In genomic region chr6:73854998-73855718, GRCh38 we compare ENCODE assay signal across 8 cellular contexts.
DNase-seq lines count a peak whose midpoint lies in the region; ATAC-seq and TF ChIP-seq lines count a peak whose summit lies in the region.

No MANE protein-coding gene starts in this region.

- H3K27me3 ChIP-seq in skeletal muscle satellite cell (ENCODE audit: control insufficient read depth, insufficient read depth, low read length): no peaks in the 10 kb centered on the region

- peak overlapping the region; percentile 64 for H3K4me2 ChIP-seq in skeletal muscle satellite cell (ENCODE audit: low read length)

- DNase-seq in activated CD4-positive, alpha-beta T cell treated with anti-CD3 and anti-CD28 coated beads for 4 hours: peak; percentile 4 to 37
- DNase-seq in activated CD4-positive, alpha-beta T cell treated with anti-CD3 and anti-CD28 coated beads, Interleukin-2, amount 50 U/mL, for 4 hours: no peak
- DNase-seq in HFF-Myc (ENCODE audit: extremely low read depth, low read depth): peak; percentile 53
- DNase-seq in NCI-H2029 treated with DMSO at 0.1 percent for 48 hours (lab: John Stamatoyannopoulos, UW): peak; percentile 66
- DNase-seq in glomerular visceral epithelial cell (ENCODE audit: extremely low spot score): peak; percentile 55

- H3K27ac ChIP-seq in VCaP: no peak overlapping the region

- no peak for ATAC-seq in GM19467 (IDR thresholded peaks at IDR 0.05; ENCODE audit: unreplicated experiment)

- H3K9ac ChIP-seq in skeletal muscle satellite cell (ENCODE audit: low read depth, low read length): no peak overlapping the region

- H3K9me3 ChIP-seq in skeletal muscle satellite cell (replicated peaks; ENCODE audit: low read length): no peaks in the 10 kb centered on the region

- H3K4me1 ChIP-seq in skeletal muscle satellite cell (ENCODE audit: control insufficient read depth, insufficient read depth, low read length): peaks cover 3% of the 10 kb centered on the region

- H3K4me3 ChIP-seq in HFF-Myc (replicated peaks; ENCODE audit: low read depth, low read length) (no peak overlapping the region), skeletal muscle satellite cell (ENCODE audit: low read length) (no peak overlapping the region)

- no peaks in the 10 kb centered on the region for H3K36me3 ChIP-seq in skeletal muscle satellite cell (ENCODE audit: insufficient read depth, low read length)

- TF ChIP-seq CTCF in HFF-Myc (IDR thresholded peaks at IDR 0.05; ENCODE audit: low read depth, low read length, missing control alignments) (peak; percentile 59), VCaP (conservative IDR thresholded peaks at IDR 0.05) (peak; percentile 88)

Comparison
In these comparisons a context has a peak if more than half of its experiments do, and no peak if none do; other contexts are left out.
1. DNase-seq: peak in activated CD4-positive, alpha-beta T cell treated with anti-CD3 and anti-CD28 coated beads for 4 hours (2 of 2), HFF-Myc (single experiment), NCI-H2029 treated with DMSO at 0.1 percent for 48 hours (single experiment) and glomerular visceral epithelial cell (single experiment); none in activated CD4-positive, alpha-beta T cell treated with anti-CD3 and anti-CD28 coated beads, Interleukin-2, amount 50 U/mL, for 4 hours (0 of 2).